In genomic region chr17:47841488-47842308, GRCh38 we compare ENCODE assay signal across 9 cellular contexts. TPM values are rescaled to one million over a fixed set of nuclear protein-coding genes. Genes with fewer than 3 reads are reported as not detected.
DNase-seq lines count a peak whose midpoint lies in the region; ATAC-seq and TF ChIP-seq lines count a peak whose summit lies in the region.
"Had no signal": no experiment of that assay in that cellular context is flagged by ENCODE, and none has a peak within 500 bp of the region (broad histone marks: within the 10 kb centered on the region; RNA-seq: fewer than 3 reads in every experiment).

No MANE protein-coding gene starts in this region.

- H3K9me3 ChIP-seq in DOHH2 (ENCODE audit: control insufficient read depth, insufficient read depth, low read length) = no peaks in the 10 kb centered on the region
- H3K9me3 ChIP-seq in aorta (ENCODE audit: control insufficient read depth, low read length) = no peaks in the 10 kb centered on the region

- no peaks in the 10 kb centered on the region for H3K9me3 Mint-ChIP-seq in endothelial cell (ENCODE audit: unreplicated experiment)
- no peaks in the 10 kb centered on the region for H3K9me3 Mint-ChIP-seq in progenitor cell of endocrine pancreas (ENCODE audit: low read depth)

- DNase-seq in RPMI8226 (peak; percentile 41), endothelial cell (ENCODE audit: low spot score) (no peak), progenitor cell of endocrine pancreas (ENCODE audit: low spot score, unreplicated experiment) (no peak), DMS53 (lab: John Stamatoyannopoulos, UW) (no peak), aorta (no peak)
- DNase-seq in effector CD8-positive, alpha-beta T cell (lab: John Stamatoyannopoulos, UW) = no peak

- peak; percentile 34 for TF ChIP-seq CTCF in DOHH2 (IDR thresholded peaks at IDR 0.05; ENCODE audit: low read depth, low read length, poor library complexity, severe bottlenecking)
- TF ChIP-seq CTCF in endothelial cell (IDR thresholded peaks at IDR 0.05; ENCODE audit: unreplicated experiment) = peak; percentile 24
- no peak for TF ChIP-seq CTCF in progenitor cell of endocrine pancreas (IDR thresholded peaks at IDR 0.05; ENCODE audit: unreplicated experiment)

- H4K20me1 ChIP-seq in DOHH2 (ENCODE audit: control insufficient read depth, insufficient read depth, low read depth, low read length) = no peaks in the 10 kb centered on the region

- H3K4me1 ChIP-seq in DOHH2 (ENCODE audit: control insufficient read depth, low read length) (peaks cover 22% of the 10 kb centered on the region), aorta (ENCODE audit: control insufficient read depth in 1 of 2, insufficient read depth in 2 of 2, low read length in 2 of 2) (no peaks in the 10 kb centered on the region)

- H3K4me1 Mint-ChIP-seq in endothelial cell (ENCODE audit: unreplicated experiment) (peaks cover 40% of the 10 kb centered on the region), progenitor cell of endocrine pancreas (ENCODE audit: low read depth) (peaks cover 20% of the 10 kb centered on the region)

- H3K27me3 ChIP-seq in DOHH2 (ENCODE audit: control insufficient read depth, low read length) (peaks cover 9% of the 10 kb centered on the region; the same call in 1 of the 2 replicates), aorta (ENCODE audit: control insufficient read depth in 1 of 2, insufficient read depth in 2 of 2, low read length in 1 of 2) (no peaks in the 10 kb centered on the region)

- H3K9me2 ChIP-seq in DOHH2 (replicated peaks; ENCODE audit: control insufficient read depth, low read length) = no peaks in the 10 kb centered on the region

- peak overlapping the region; percentile 88 for H3K4me2 ChIP-seq in DOHH2 (ENCODE audit: low read length)

- WGBS in aorta, 2 donors = 64 to 68% methylated on average over 16 of the region's 16 CpGs

- peaks cover 5% of the 10 kb centered on the region for H3K36me3 Mint-ChIP-seq in endothelial cell (ENCODE audit: low read depth, unreplicated experiment)
- peaks cover 3% of the 10 kb centered on the region for H3K36me3 Mint-ChIP-seq in progenitor cell of endocrine pancreas (ENCODE audit: insufficient read depth)

- H3K4me3 Mint-ChIP-seq in endothelial cell (ENCODE audit: unreplicated experiment) = peak overlapping the region; percentile 95
- peak overlapping the region; percentile 94 for H3K4me3 Mint-ChIP-seq in progenitor cell of endocrine pancreas (ENCODE audit: low read depth)

- H3F3A ChIP-seq in DOHH2 (ENCODE audit: control insufficient read depth, insufficient read depth) = no peaks in the 10 kb centered on the region

- H3K4me3 ChIP-seq in DOHH2 (ENCODE audit: low read length) (peak overlapping the region; percentile 85), aorta (ENCODE audit: low read length in 2 of 2) (no peak overlapping the region)

- H3K27me3 Mint-ChIP-seq in endothelial cell (ENCODE audit: unreplicated experiment) = peaks cover 2% of the 10 kb centered on the region
- H3K27me3 Mint-ChIP-seq in progenitor cell of endocrine pancreas = peaks cover 20% of the 10 kb centered on the region

- intact Hi-C loops in aorta (cut with DNase I) = loop anchor here (1.0 to 5.0 kb wide), 5 partner anchors 47 to 181 kb away; partner anchors contain the start of gene CDK5RAP3 (in 2 of the 2)

- H3K27ac Mint-ChIP-seq in endothelial cell (ENCODE audit: unreplicated experiment) (peak overlapping the region; percentile 30), progenitor cell of endocrine pancreas (peak overlapping the region; percentile 97)

- ATAC-seq in aorta (ENCODE audit: low FRiP score) (no peak), GM19463 (IDR thresholded peaks at IDR 0.05; ENCODE audit: unreplicated experiment) (no peak)

- no peak overlapping the region for H3K27ac ChIP-seq in DOHH2 (ENCODE audit: low read depth, low read length)
- no peak overlapping the region for H3K27ac ChIP-seq in aorta (ENCODE audit: low read depth in 1 of 2, low read length in 2 of 2)

- H3K79me2 ChIP-seq in DOHH2 (ENCODE audit: control insufficient read depth, low read length) = no peaks in the 10 kb centered on the region; the same call in 1 of the 2 replicates

- H3K36me3 ChIP-seq in DOHH2 (ENCODE audit: control insufficient read depth, low read length) = no peaks in the 10 kb centered on the region
- H3K36me3 ChIP-seq in aorta (ENCODE audit: control insufficient read depth in 1 of 2, insufficient read depth in 2 of 2, low read length in 1 of 2) = no peaks in the 10 kb centered on the region

RNA-seq across cellular contexts. Expression of gene SCRN2, which starts 0.6 kb away (rescaled TPM):
- total RNA-seq in endothelial cell (ENCODE audit: unreplicated experiment) = 44.8 TPM
- total RNA-seq in progenitor cell of endocrine pancreas = 58.6 and 59.0 TPM in 2 replicates
- 10 to 100 TPM; 19.3 to 37.6 TPM for total RNA-seq in aorta
- 10 to 100 TPM; 21.2 to 64.1 TPM for polyA plus RNA-seq in aorta

RNA-seq across cellular contexts. Expression of gene SP6, which starts 9.3 kb away (rescaled TPM):
- 30.7 TPM for total RNA-seq in endothelial cell (ENCODE audit: unreplicated experiment)
- 0.74 and 1.1 TPM in 2 replicates for total RNA-seq in progenitor cell of endocrine pancreas
- under 1 TPM; 0.78 to 0.81 TPM for total RNA-seq in aorta
- under 1 TPM in 1 of 2 donors, not detected in 1; 0.25 TPM for polyA plus RNA-seq in aorta

RNA-seq across cellular contexts. Expression of gene LRRC46, which starts 10.2 kb away (rescaled TPM):
- total RNA-seq in endothelial cell (ENCODE audit: unreplicated experiment) = 1.0 TPM
- 1.3 and 1.7 TPM in 2 replicates for total RNA-seq in progenitor cell of endocrine pancreas
- total RNA-seq in aorta = under 1 TPM in 1 of 2 donors, not detected in 1; 0.51 TPM
- polyA plus RNA-seq in aorta = under 1 TPM in 1 of 2 donors, not detected in 1; 0.87 TPM
- total RNA-seq: glomerular endothelial cell had no signal

RNA-seq across cellular contexts. Expression of gene MRPL10, which starts 10.4 kb away (rescaled TPM):
- 56.3 TPM for total RNA-seq in endothelial cell (ENCODE audit: unreplicated experiment)
- 41.1 and 44.1 TPM in 2 replicates for total RNA-seq in progenitor cell of endocrine pancreas
- total RNA-seq in aorta = 10 to 100 TPM; 21.6 to 28.6 TPM
- 10 to 100 TPM; 34.4 to 42.2 TPM for polyA plus RNA-seq in aorta

RNA-seq across cellular contexts. Expression of gene OSBPL7, which starts 20.1 kb away (rescaled TPM):
- total RNA-seq in endothelial cell (ENCODE audit: unreplicated experiment) (28.0 TPM), progenitor cell of endocrine pancreas (20.5 and 26.2 TPM in 2 replicates), aorta (10 to 100 TPM; 10.7 to 21.1 TPM)
- polyA plus RNA-seq in aorta = 10 to 100 TPM in 1 of 2 donors, 1 to 10 TPM in 1; 8.9 to 20.1 TPM

Comparison
In these comparisons a context has a peak if more than half of its experiments do, and no peak if none do; other contexts are left out.
1. RNA of gene SP6, which starts 9.3 kb away (total RNA-seq): 30.7 TPM in endothelial cell (single experiment); 0.78 to 0.81 TPM in aorta and 0.74 to 1.1 TPM in progenitor cell of endocrine pancreas; every median in the first group is over 10 times any median in the second.